8 cellular contexts compared by ENCODE assay signal in genomic region chr10:128063736-128064614, GRCh38.
DNase-seq lines count a peak whose midpoint lies in the region; ATAC-seq and TF ChIP-seq lines count a peak whose summit lies in the region.

No MANE protein-coding gene starts in this region.

- no peaks in the 10 kb centered on the region for H3K36me3 ChIP-seq in GM23338 (ENCODE audit: insufficient read depth)
- no peaks in the 10 kb centered on the region for H3K36me3 ChIP-seq in PC-9 (ENCODE audit: low read depth)
- peaks cover 33 to 71% of the 10 kb centered on the region in 2 donors for H3K36me3 ChIP-seq in duodenal mucosa (ENCODE audit: control insufficient read depth in 1 of 2, insufficient read depth in 2 of 2, low read length in 2 of 2)
- H3K36me3 ChIP-seq in psoas muscle (ENCODE audit: insufficient read depth in 1 of 2, low read depth in 1 of 2): no peaks in the 10 kb centered on the region

- H3F3A ChIP-seq in GM23338 (replicated peaks; ENCODE audit: low read depth): no peaks in the 10 kb centered on the region
- H3F3A ChIP-seq in PC-9 (ENCODE audit: insufficient read depth, low read depth): peaks cover 21% of the 10 kb centered on the region; the same call in 1 of the 2 replicates

- H3K27me3 ChIP-seq in GM23338 (ENCODE audit: insufficient read depth) (no peaks in the 10 kb centered on the region), PC-9 (ENCODE audit: insufficient read depth, low read depth) (no peaks in the 10 kb centered on the region), duodenal mucosa (ENCODE audit: control insufficient read depth in 1 of 2, insufficient read depth in 2 of 2, low read length in 2 of 2) (no peaks in the 10 kb centered on the region), psoas muscle (ENCODE audit: insufficient read depth in 3 of 3, low read length in 2 of 3) (peaks cover 0 to 11% (median 0%) of the 10 kb centered on the region in 3 donors)

- no peaks in the 10 kb centered on the region for H3K79me2 ChIP-seq in GM23338 (replicated peaks; ENCODE audit: insufficient read depth)
- no peaks in the 10 kb centered on the region for H3K79me2 ChIP-seq in PC-9 (ENCODE audit: low read depth)

- H3K27ac ChIP-seq in GM23338 (ENCODE audit: low read depth): no peak overlapping the region
- H3K27ac ChIP-seq in PC-9: peak overlapping the region; percentile 68
- H3K27ac ChIP-seq in duodenal mucosa (ENCODE audit: low read depth, low read length): peak overlapping the region; percentile 17
- H3K27ac ChIP-seq in psoas muscle: peak overlapping the region; percentile 58

- H3K4me1 Mint-ChIP-seq in GM23338: peaks cover 31% of the 10 kb centered on the region

- H3K9me3 ChIP-seq in PC-9 (ENCODE audit: insufficient read depth, low read depth): no peaks in the 10 kb centered on the region
- H3K9me3 ChIP-seq in duodenal mucosa (ENCODE audit: control insufficient read depth in 1 of 2, low read length in 2 of 2): no peaks in the 10 kb centered on the region
- H3K9me3 ChIP-seq in psoas muscle: no peaks in the 10 kb centered on the region

- 0 out of 2 replicates have a peak overlapping the region, but pooled peaks have one; percentile 6 for H3K4me2 ChIP-seq in GM23338
- peak overlapping the region; percentile 45 for H3K4me2 ChIP-seq in PC-9

- no peak overlapping the region; the same call in 2 of the 3 replicates for H3K4me3 Mint-ChIP-seq in GM23338

- H3K27ac Mint-ChIP-seq in GM23338: peak overlapping the region; percentile 27; the same call in 1 of the 2 replicates

- no TSS peak for BruUV-seq in PC-9 (replicated peaks; lab: Mats Ljungman, UMichigan)

- peak; percentile 15 for DNase-seq in GDM1 (lab: John Stamatoyannopoulos, UW)
- peak; percentile 30 for DNase-seq in GM23338 (ENCODE audit: low spot score)
- no peak for DNase-seq in PC-9
- no peak for DNase-seq in psoas muscle
- DNase-seq in DMS114 treated with DMSO at 0.1 percent for 48 hours (lab: John Stamatoyannopoulos, UW; ENCODE audit: unreplicated experiment): no peak
- no peak for DNase-seq in NCI-H1694 (lab: John Stamatoyannopoulos, UW)

- WGBS in psoas muscle, 3 donors: 50 to 74% (median 55%) methylated on average over 12 to 14 of the region's 14 CpGs

- intact Hi-C loops in PC-9 (cut with micrococcal nuclease; ENCODE audit: unreplicated experiment): no loop called here
- intact Hi-C loops in psoas muscle (cut with DNase I): no loop called here

- H3K9ac ChIP-seq in duodenal mucosa (ENCODE audit: low read depth in 1 of 2, low read length in 2 of 2): peak overlapping the region; percentile 5 to 38

- H3K4me1 ChIP-seq in GM23338 (ENCODE audit: insufficient read depth) (peaks cover 15% of the 10 kb centered on the region), PC-9 (replicated peaks; ENCODE audit: insufficient read depth) (peaks cover 21% of the 10 kb centered on the region), duodenal mucosa (ENCODE audit: control insufficient read depth in 1 of 2, insufficient read depth in 2 of 2, low read length in 2 of 2) (peaks cover 20 to 39% of the 10 kb centered on the region in 2 donors), psoas muscle (peaks cover 6% of the 10 kb centered on the region)

- no peaks in the 10 kb centered on the region for H3K9me3 Mint-ChIP-seq in GM23338

- H4K20me1 ChIP-seq in GM23338 (replicated peaks; ENCODE audit: insufficient read depth): no peaks in the 10 kb centered on the region
- H4K20me1 ChIP-seq in PC-9 (ENCODE audit: insufficient read depth): no peaks in the 10 kb centered on the region

- no peaks in the 10 kb centered on the region for H3K9me2 ChIP-seq in GM23338 (ENCODE audit: insufficient read depth)
- H3K9me2 ChIP-seq in PC-9 (ENCODE audit: insufficient read depth): no peaks in the 10 kb centered on the region

- H3K27me3 Mint-ChIP-seq in GM23338 (ENCODE audit: insufficient read depth, low read depth, poor library complexity): peaks cover 14% of the 10 kb centered on the region

- ATAC-seq in GM23338 (peak; percentile 78), psoas muscle (peak; percentile 8 to 26 (median 20)), GM21528 (IDR thresholded peaks at IDR 0.05; ENCODE audit: low FRiP score, unreplicated experiment) (no peak)

- peaks cover 5% of the 10 kb centered on the region; the same call in 1 of the 3 replicates for H3K36me3 Mint-ChIP-seq in GM23338 (ENCODE audit: low read depth)

- TF ChIP-seq CTCF in GM23338 (conservative IDR thresholded peaks at IDR 0.05; ENCODE audit: low read depth in 2 of 2) (no peak), PC-9 (conservative IDR thresholded peaks at IDR 0.05) (no peak), psoas muscle (IDR thresholded peaks at IDR 0.05) (no peak)

- no peak overlapping the region for H2AFZ ChIP-seq in GM23338
- H2AFZ ChIP-seq in PC-9: no peak overlapping the region

- H3K4me3 ChIP-seq in GM23338 (no peak overlapping the region), PC-9 (no peak overlapping the region), duodenal mucosa (ENCODE audit: low read depth in 1 of 2, low read length in 2 of 2) (peak overlapping the region in 1 of 2 donors; percentile 50), psoas muscle (no peak overlapping the region)

- CTCF ChIA-PET in PC-9 (lab: Charles Lee): interaction anchor here (0.5 kb wide), 1 partner anchor 44 kb away, joined by 3 read pairs; no protein-coding TSS in a partner anchor

- POLR2A ChIA-PET in PC-9 (lab: Charles Lee; ENCODE audit: unreplicated experiment): no interaction called here

TF ChIP-seq in GM23338, 12 proteins besides CTCF, POLR2A, EP300 and RAD21 (continues in another document):
- TF ChIP-seq EZH2phosphoT487 (IDR thresholded peaks at IDR 0.05; ENCODE audit: unreplicated experiment): no peak
- TF ChIP-seq ZNF462 (CRISPR knock-in tag; IDR thresholded peaks at IDR 0.05): no peak
- TF ChIP-seq NANOG (IDR thresholded peaks at IDR 0.05; ENCODE audit: borderline replicate concordance): no peak
- TF ChIP-seq ETS1 (IDR thresholded peaks at IDR 0.05): no peak
- TF ChIP-seq POLR2AphosphoS5 (IDR thresholded peaks at IDR 0.05; ENCODE audit: low read depth): no peak

Comparison
In these comparisons a context has a peak if more than half of its experiments do, and no peak if none do; other contexts are left out.
1. DNase-seq: peak in GDM1 (single experiment) and GM23338 (single experiment); none in PC-9 (0 of 2), psoas muscle (0 of 2), DMS114 treated with DMSO at 0.1 percent for 48 hours (single experiment) and NCI-H1694 (single experiment).